In genomic region chr1:156445789-156446263, GRCh38 we compare ENCODE assay signal across 8 cellular contexts. TPM values are rescaled to one million over a fixed set of nuclear protein-coding genes. Genes with fewer than 3 reads are reported as not detected.
DNase-seq lines count a peak whose midpoint lies in the region; ATAC-seq and TF ChIP-seq lines count a peak whose summit lies in the region.

No MANE protein-coding gene starts in this region.

- POLR2A ChIA-PET in activated naive CD8-positive, alpha-beta T cell treated with anti-CD3 and anti-CD28 coated beads, Interleukin-2, amount 10 ng/mL, durations not matched to agents 7 days and 5 days (lab: Charles Lee) = interaction anchor here (0.6 to 2.0 kb wide), 3 partner anchors 11 to 62 kb away, joined by 3 to 18 read pairs (median 3); no protein-coding TSS in a partner anchor

- no peak overlapping the region for H3K27ac ChIP-seq in heart left ventricle
- no peak overlapping the region for H3K27ac ChIP-seq in aorta (ENCODE audit: low read depth in 1 of 2, low read length in 2 of 2)

- H3K4me1 Mint-ChIP-seq in activated naive CD8-positive, alpha-beta T cell treated with anti-CD3 and anti-CD28 coated beads, Interleukin-2, amount 10 ng/mL, durations not matched to agents 7 days and 5 days = peaks cover 7% of the 10 kb centered on the region

- H3K4me1 ChIP-seq in heart left ventricle = peaks cover 0 to 7% (median 0%) of the 10 kb centered on the region in 12 donors
- H3K4me1 ChIP-seq in aorta (ENCODE audit: control insufficient read depth in 1 of 2, insufficient read depth in 2 of 2, low read length in 2 of 2) = no peaks in the 10 kb centered on the region

- ATAC-seq in activated naive CD8-positive, alpha-beta T cell treated with anti-CD3 and anti-CD28 coated beads, Interleukin-2, amount 10 ng/mL, durations not matched to agents 7 days and 5 days (ENCODE audit: low read depth) = peak; percentile 79
- ATAC-seq in heart left ventricle = peak in 3 of 4 donors; percentile 91 to 94 (median 92)
- peak; percentile 92 for ATAC-seq in aorta (ENCODE audit: low FRiP score)
- no peak for ATAC-seq in HG02763 (IDR thresholded peaks at IDR 0.05; ENCODE audit: unreplicated experiment)

- H3K36me3 ChIP-seq in heart left ventricle = no peaks in the 10 kb centered on the region
- no peaks in the 10 kb centered on the region for H3K36me3 ChIP-seq in aorta (ENCODE audit: control insufficient read depth in 1 of 2, insufficient read depth in 2 of 2, low read length in 1 of 2)

- no peak overlapping the region for H3K4me3 Mint-ChIP-seq in activated naive CD8-positive, alpha-beta T cell treated with anti-CD3 and anti-CD28 coated beads, Interleukin-2, amount 10 ng/mL, durations not matched to agents 7 days and 5 days

- H3K27me3 ChIP-seq in heart left ventricle = peaks cover 7 to 61% (median 38%) of the 10 kb centered on the region in 9 donors
- no peaks in the 10 kb centered on the region for H3K27me3 ChIP-seq in aorta (ENCODE audit: control insufficient read depth in 1 of 2, insufficient read depth in 2 of 2, low read length in 1 of 2)

- H3K9me3 ChIP-seq in heart left ventricle = no peaks in the 10 kb centered on the region
- H3K9me3 ChIP-seq in aorta (ENCODE audit: control insufficient read depth, low read length) = no peaks in the 10 kb centered on the region

- H3K9me3 Mint-ChIP-seq in activated naive CD8-positive, alpha-beta T cell treated with anti-CD3 and anti-CD28 coated beads, Interleukin-2, amount 10 ng/mL, durations not matched to agents 7 days and 5 days = no peaks in the 10 kb centered on the region

- intact Hi-C loops in heart left ventricle (cut with DNase I) = loop anchor here in 7 of 10 donors (1.0 to 10.0 kb wide), 3 partner anchors 61 to 91 kb away; no protein-coding TSS in a partner anchor
- intact Hi-C loops in aorta (cut with DNase I) = loop anchor here (2.0 kb wide), 2 partner anchors 59 to 61 kb away; no protein-coding TSS in a partner anchor

- WGBS in heart left ventricle, 4 donors = 1 to 3% (median 2%) methylated on average over 11 of the region's 11 CpGs
- 0 to 3% methylated on average over 11 of the region's 11 CpGs for WGBS in aorta, 2 donors

- peak; percentile 87 for DNase-seq in NCI-H146 (lab: John Stamatoyannopoulos, UW)
- DNase-seq in T follicular helper cell (ENCODE audit: low read depth) = peak; percentile 68
- peak; percentile 83 for DNase-seq in activated naive CD8-positive, alpha-beta T cell treated with anti-CD3 and anti-CD28 coated beads, Interleukin-2, amount 10 ng/mL, durations not matched to agents 7 days and 5 days
- DNase-seq in heart left ventricle = peak; percentile 69 to 89 (median 78)
- DNase-seq in putamen (ENCODE audit: low spot score) = peak; percentile 84
- DNase-seq in aorta = peak; percentile 84 to 94

- H3K27me3 Mint-ChIP-seq in activated naive CD8-positive, alpha-beta T cell treated with anti-CD3 and anti-CD28 coated beads, Interleukin-2, amount 10 ng/mL, durations not matched to agents 7 days and 5 days = peaks cover 56% of the 10 kb centered on the region

- no peak overlapping the region for H3K4me3 ChIP-seq in heart left ventricle
- H3K4me3 ChIP-seq in aorta (ENCODE audit: low read length in 2 of 2) = no peak overlapping the region

- no peak for TF ChIP-seq POLR2A in heart left ventricle (IDR thresholded peaks at IDR 0.05)

- H3K27ac Mint-ChIP-seq in activated naive CD8-positive, alpha-beta T cell treated with anti-CD3 and anti-CD28 coated beads, Interleukin-2, amount 10 ng/mL, durations not matched to agents 7 days and 5 days = no peak overlapping the region

- TF ChIP-seq CTCF in GM12872 (IDR thresholded peaks at IDR 0.05; ENCODE audit: insufficient read depth, low read depth, low read length) (peak; percentile 97), heart left ventricle (IDR thresholded peaks at IDR 0.05) (peak; percentile 91 to 98 (median 94))

- no peaks in the 10 kb centered on the region for H3K36me3 Mint-ChIP-seq in activated naive CD8-positive, alpha-beta T cell treated with anti-CD3 and anti-CD28 coated beads, Interleukin-2, amount 10 ng/mL, durations not matched to agents 7 days and 5 days

RNA-seq across cellular contexts. Expression of gene MEF2D, which starts 54.7 kb away (rescaled TPM):
- total RNA-seq in activated naive CD8-positive, alpha-beta T cell treated with anti-CD3 and anti-CD28 coated beads, Interleukin-2, amount 10 ng/mL, durations not matched to agents 7 days and 5 days = 10 to 100 TPM; 52.4 to 54.4 TPM
- total RNA-seq in heart left ventricle = 100 to 1,000 TPM in 3 of 9 donors, 10 to 100 TPM in 6; 75.0 to 203 (median 93.2) TPM
- 10 to 100 TPM; 40.5 to 68.8 TPM for polyA plus RNA-seq in heart left ventricle
- total RNA-seq in aorta = 10 to 100 TPM; 82.1 to 95.8 TPM
- 10 to 100 TPM in 1 of 2 donors, 1 to 10 TPM in 1; 8.1 to 27.4 TPM for polyA plus RNA-seq in aorta
